In genomic region chr5:152056931-152057330, GRCh38 we compare ENCODE assay signal across 11 cellular contexts.
"Had no signal": no experiment of that assay in that cellular context is flagged by ENCODE, and none has a peak within 500 bp of the region (broad histone marks: within the 10 kb centered on the region; RNA-seq: fewer than 3 reads in every experiment).

No MANE protein-coding gene starts in this region.

- H3K36me3 ChIP-seq: HAP-1 had no signal

- H3K9ac ChIP-seq: GM23248 had no signal

- H3K9me3 ChIP-seq: HAP-1 had no signal

- H2AFZ ChIP-seq: GM23248, GM23338 had no signal

- DNase-seq: GM23248, GOT3, H7, H9, HCEC 1CT, HFFc6 had no signal

- H3K4me1 ChIP-seq: HAP-1 had no signal

- H3K4me2 ChIP-seq: GM23338 had no signal

- FAIRE-seq: H1, H54 had no signal

- H3K4me3 ChIP-seq: GM23248, GM23338, HAP-1 had no signal

- ATAC-seq: GM23338, HCT116 had no signal

- H3K27ac ChIP-seq: GM23248 had no signal
